Comparison of ENCODE assay signal across 8 cellular contexts in the genomic region with DNA sequence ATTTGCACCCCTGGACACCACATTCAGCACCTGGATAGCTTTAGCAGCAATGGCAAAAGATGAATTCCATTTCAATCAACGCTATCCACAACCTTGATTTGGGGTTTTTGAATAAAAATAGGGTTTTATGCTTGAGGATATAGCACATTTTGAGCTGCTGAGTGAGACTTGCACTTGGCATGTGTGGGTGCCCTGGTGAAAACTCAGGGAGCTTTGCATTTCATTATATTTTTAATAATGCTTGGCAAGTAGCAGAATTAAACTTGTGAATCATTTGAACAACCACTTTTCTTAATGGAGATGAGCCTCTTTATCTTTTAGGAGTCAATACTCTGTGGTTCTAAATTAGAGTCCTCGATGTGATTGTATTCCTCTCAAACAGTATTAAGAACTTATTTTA.
"Had no signal": no experiment of that assay in that cellular context is flagged by ENCODE, and none has a peak within 500 bp of the region (broad histone marks: within the 10 kb centered on the region; RNA-seq: fewer than 3 reads in every experiment).

No MANE protein-coding gene starts in this region.

- H3K4me1 ChIP-seq: HAP-1 had no signal

- ATAC-seq: HCT116, K562 had no signal

- H3K9ac ChIP-seq: GM23248 had no signal

- H3K27ac Mint-ChIP-seq: HFFc6 had no signal

- H3K4me3 Mint-ChIP-seq: HFFc6 had no signal

- H3K36me3 ChIP-seq: HAP-1 had no signal

- H3K9me3 ChIP-seq: HAP-1 had no signal

- DNase-seq: GM23248, GOT3, H7, HFFc6, IMR-90 had no signal

- H3K4me3 ChIP-seq: GM23248, HAP-1, K562 had no signal

- H2AFZ ChIP-seq: GM23248 had no signal

- H3K27ac ChIP-seq: GM23248 had no signal

- H3K9me3 Mint-ChIP-seq: HFFc6 had no signal
